10 cellular contexts compared by ENCODE assay signal in genomic region chr15:45157974-45158373, GRCh38. TPM values are rescaled to one million over a fixed set of nuclear protein-coding genes. Genes with fewer than 3 reads are reported as not detected.
DNase-seq lines count a peak whose midpoint lies in the region; TF ChIP-seq lines count a peak whose summit lies in the region.
"Had no signal": no experiment of that assay in that cellular context is flagged by ENCODE, and none has a peak within 500 bp of the region (broad histone marks: within the 10 kb centered on the region; RNA-seq: fewer than 3 reads in every experiment).

No MANE protein-coding gene starts in this region.

- no peak overlapping the region for H3K4me3 Mint-ChIP-seq in endothelial cell (ENCODE audit: unreplicated experiment)
- H3K4me3 Mint-ChIP-seq: activated naive CD8-positive, alpha-beta T cell treated with anti-CD3 and anti-CD28 coated beads, Interleukin-2, amount 10 ng/mL, durations not matched to agents 7 days and 5 days; T-cell had no signal

- H3K4me1 Mint-ChIP-seq in endothelial cell (ENCODE audit: unreplicated experiment): peaks cover 18% of the 10 kb centered on the region

- peaks cover 3% of the 10 kb centered on the region for H3K36me3 Mint-ChIP-seq in endothelial cell (ENCODE audit: low read depth, unreplicated experiment)

- no peak overlapping the region for H3K27ac Mint-ChIP-seq in endothelial cell (ENCODE audit: unreplicated experiment)
- H3K27ac Mint-ChIP-seq: activated naive CD8-positive, alpha-beta T cell treated with anti-CD3 and anti-CD28 coated beads, Interleukin-2, amount 10 ng/mL, durations not matched to agents 7 days and 5 days; T-cell had no signal

- H3K27me3 ChIP-seq in HAP-1 (ENCODE audit: low read depth): no peaks in the 10 kb centered on the region

- H3K9me3 ChIP-seq in HAP-1: no peaks in the 10 kb centered on the region

- no peak for TF ChIP-seq CTCF in coronary artery (IDR thresholded peaks at IDR 0.05)
- no peak for TF ChIP-seq CTCF in endothelial cell (IDR thresholded peaks at IDR 0.05; ENCODE audit: unreplicated experiment)

- no peaks in the 10 kb centered on the region; the same call in 1 of the 2 replicates for H3K4me1 ChIP-seq in HAP-1

- peaks cover 11% of the 10 kb centered on the region for H3K27me3 Mint-ChIP-seq in endothelial cell (ENCODE audit: unreplicated experiment)
- H3K27me3 Mint-ChIP-seq: activated naive CD8-positive, alpha-beta T cell treated with anti-CD3 and anti-CD28 coated beads, Interleukin-2, amount 10 ng/mL, durations not matched to agents 7 days and 5 days; T-cell had no signal

- H3K36me3 ChIP-seq in HAP-1 (replicated peaks): no peaks in the 10 kb centered on the region

- peaks cover 3% of the 10 kb centered on the region for H3K9me3 Mint-ChIP-seq in endothelial cell (ENCODE audit: unreplicated experiment)
- H3K9me3 Mint-ChIP-seq: activated naive CD8-positive, alpha-beta T cell treated with anti-CD3 and anti-CD28 coated beads, Interleukin-2, amount 10 ng/mL, durations not matched to agents 7 days and 5 days; T-cell had no signal

- DNase-seq in HAP-1 (ENCODE audit: low spot score in 2 of 2) (peak; percentile 86 to 89), T1000 (lab: John Stamatoyannopoulos, UW) (peak; percentile 22), fibroblast of the conjunctiva (ENCODE audit: low read depth) (peak; percentile 20), renal cortical epithelial cell (ENCODE audit: low read depth) (peak; percentile 57), coronary artery (ENCODE audit: low spot score) (no peak), endothelial cell (ENCODE audit: low spot score) (no peak)
- no peak for DNase-seq in activated effector memory CD4-positive, alpha-beta T cell treated with anti-CD3 and anti-CD28 coated beads, Interleukin-2, amount 50 U/mL, for 16 hours
- DNase-seq: activated naive CD8-positive, alpha-beta T cell treated with anti-CD3 and anti-CD28 coated beads, Interleukin-2, amount 10 ng/mL, durations not matched to agents 7 days and 5 days; T-cell had no signal

- H3K4me3 ChIP-seq in HAP-1 (no peak overlapping the region), coronary artery (no peak overlapping the region)

- no peak overlapping the region for H3K27ac ChIP-seq in coronary artery

- in situ Hi-C loops in HAP-1 (cut with MboI; ENCODE audit: low sequenced_read_pairs): loop anchor here (25.0 kb wide), 1 partner anchor 454 kb away; no protein-coding TSS in a partner anchor

RNA-seq across cellular contexts. Expression of gene DUOX1, which starts 28.2 kb away (rescaled TPM):
- total RNA-seq in renal cortical epithelial cell (0.35 and 0.50 TPM in 2 replicates), endothelial cell (ENCODE audit: unreplicated experiment) (not detected)
- total RNA-seq: activated naive CD8-positive, alpha-beta T cell treated with anti-CD3 and anti-CD28 coated beads, Interleukin-2, amount 10 ng/mL, durations not matched to agents 7 days and 5 days had no signal

RNA-seq across cellular contexts. Expression of gene DUOXA1, which starts 28.3 kb away (rescaled TPM):
- total RNA-seq in renal cortical epithelial cell (not detected in 2 replicates), endothelial cell (ENCODE audit: unreplicated experiment) (1.9 TPM)

RNA-seq across cellular contexts. Expression of gene SHF, which starts 29.8 kb away (rescaled TPM):
- total RNA-seq in renal cortical epithelial cell (0.17 and 2.9 TPM in 2 replicates), endothelial cell (ENCODE audit: unreplicated experiment) (23.0 TPM)

RNA-seq across cellular contexts. Expression of gene DUOXA2, which starts 43.8 kb away (rescaled TPM):
- total RNA-seq in renal cortical epithelial cell (not detected in 2 replicates), endothelial cell (ENCODE audit: unreplicated experiment) (not detected)
- total RNA-seq: activated naive CD8-positive, alpha-beta T cell treated with anti-CD3 and anti-CD28 coated beads, Interleukin-2, amount 10 ng/mL, durations not matched to agents 7 days and 5 days; mesenteric fat pad; T-cell had no signal

RNA-seq across cellular contexts. Expression of gene DUOX2, which starts 44.0 kb away (rescaled TPM):
- total RNA-seq in renal cortical epithelial cell (0.05 TPM in 1 of 2 replicates, not detected in the other), endothelial cell (ENCODE audit: unreplicated experiment) (1.2 TPM)
- total RNA-seq: activated naive CD8-positive, alpha-beta T cell treated with anti-CD3 and anti-CD28 coated beads, Interleukin-2, amount 10 ng/mL, durations not matched to agents 7 days and 5 days had no signal

Comparison
In these comparisons a context has a peak if more than half of its experiments do, and no peak if none do; other contexts are left out.
1. DNase-seq: peak in HAP-1 (2 of 2), T1000 (single experiment), fibroblast of the conjunctiva (single experiment) and renal cortical epithelial cell (single experiment); none in coronary artery (single experiment), activated effector memory CD4-positive, alpha-beta T cell treated with anti-CD3 and anti-CD28 coated beads, Interleukin-2, amount 50 U/mL, for 16 hours (single experiment) and endothelial cell (single experiment).